In the genomic region with DNA sequence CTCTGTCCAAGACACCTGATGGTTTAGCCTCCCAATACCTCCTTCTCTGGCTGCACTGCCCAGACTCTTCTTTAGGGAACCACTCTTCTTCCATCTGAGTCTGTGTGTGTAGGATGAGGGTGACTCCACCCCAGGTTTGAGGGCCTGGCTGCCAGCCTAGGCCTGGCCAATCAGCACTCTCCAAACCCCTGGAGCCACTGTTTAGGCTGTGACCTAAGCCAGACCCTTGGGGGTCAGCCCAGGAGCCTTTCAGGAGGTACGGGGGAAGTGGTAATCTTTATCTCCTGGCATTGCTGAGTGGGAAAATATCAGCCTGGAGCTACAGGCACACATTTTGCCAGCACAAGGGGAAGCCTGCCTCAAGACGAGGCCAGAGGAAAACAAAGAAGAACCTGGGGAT, we compare ENCODE assay signal across 22 cellular contexts. TPM values are rescaled to one million over a fixed set of nuclear protein-coding genes. Genes with fewer than 3 reads are reported as not detected.
DNase-seq lines count a peak whose midpoint lies in the region; ATAC-seq, FAIRE-seq and TF ChIP-seq lines count a peak whose summit lies in the region.
"Had no signal": no experiment of that assay in that cellular context is flagged by ENCODE, and none has a peak within 500 bp of the region (broad histone marks: within the 10 kb centered on the region; RNA-seq: fewer than 3 reads in every experiment).

No MANE protein-coding gene starts in this region.

- FAIRE-seq in K562 (lab: Jason Lieb, UNC): no peak
- no peak for FAIRE-seq in HTR-8/SVneo (lab: Jason Lieb, UNC)

- in situ Hi-C loops in K562 (cut with MboI): no loop called here

- no peak overlapping the region for H2BK120ac ChIP-seq in neuronal stem cell (ENCODE audit: low read depth, low read length)

- H2AK5ac ChIP-seq in neuronal stem cell (ENCODE audit: low read depth, low read length): no peak overlapping the region

- H4K8ac ChIP-seq in neuronal stem cell (ENCODE audit: low read depth, low read length): no peak overlapping the region

- POLR2A ChIA-PET in K562 (lab: Yijun Ruan, JAX): no interaction called here

- H4K91ac ChIP-seq in neuronal stem cell (ENCODE audit: low read depth, low read length, poor library complexity): no peak overlapping the region

- no peak overlapping the region for H3K14ac ChIP-seq in neuronal stem cell (ENCODE audit: low read length)

- peak overlapping the region; percentile 39 to 81 (median 62) for H3K4me2 ChIP-seq in BLaER1 treated with 17β-estradiol and CSF1 and Interleukin-3, amounts not matched to agents 10 nM and 100 nM
- H3K4me2 ChIP-seq in K562 (ENCODE audit: insufficient read depth, low read length) (no peak overlapping the region), neuronal stem cell (ENCODE audit: insufficient read depth, low read length, poor library complexity, severe bottlenecking) (no peak overlapping the region)

- H3K9ac ChIP-seq in BLaER1 treated with 17β-estradiol and CSF1 and Interleukin-3, amounts not matched to agents 10 nM and 100 nM: peak overlapping the region in 5 of 11 experiments; percentile 3 to 44 (median 36); a peak in 4 of 22 replicates
- no peak overlapping the region for H3K9ac ChIP-seq in HUES48 (ENCODE audit: low read depth, low read length)
- H3K9ac ChIP-seq in K562 (ENCODE audit: insufficient read depth in 1 of 2, low read depth in 2 of 2, low read length in 2 of 2): peak overlapping the region in 1 of 2 experiments; percentile 31; a peak in 1 of 4 replicates
- no peak overlapping the region for H3K9ac ChIP-seq in neuronal stem cell (ENCODE audit: low read depth, low read length, poor library complexity)

- CTCF ChIA-PET in K562 (lab: Yijun Ruan, JAX; ENCODE audit: low intra/inter-chr PET ratio): interaction anchor here (0.5 kb wide), 1 partner anchor 10 kb away, joined by 3 read pairs; no protein-coding TSS in a partner anchor

- H3K9me1 ChIP-seq in K562 (ENCODE audit: control insufficient read depth, insufficient read depth, low read length): no peaks in the 10 kb centered on the region

- no peak for TF ChIP-seq POLR2A in K562 (conservative IDR thresholded peaks at IDR 0.05)

- H2BK12ac ChIP-seq in neuronal stem cell (ENCODE audit: low read length): no peak overlapping the region

- intact Hi-C loops in K562 (cut with micrococcal nuclease): no loop called here

- H3K9me3 ChIP-seq in BLaER1 treated with 17β-estradiol and CSF1 and Interleukin-3, amounts not matched to agents 10 nM and 100 nM (replicated peaks in 1 of 11): peaks cover 22 to 28% (median 24%) of the 10 kb centered on the region in 11 experiments
- H3K9me3 ChIP-seq in HUES48 (ENCODE audit: control insufficient read depth, insufficient read depth, low read length) (peaks cover 3% of the 10 kb centered on the region; the same call in 1 of the 2 replicates), K562 (replicated peaks; ENCODE audit: control insufficient read depth, insufficient read depth, low read depth, low read length) (peaks cover 5% of the 10 kb centered on the region; the same call in 1 of the 2 replicates), neuronal stem cell (replicated peaks in 1 of 2; ENCODE audit: control insufficient read depth in 2 of 2, insufficient read depth in 1 of 2, low read depth in 1 of 2, low read length in 2 of 2) (peaks cover 0 to 16% of the 10 kb centered on the region in 2 donors)
- H3K9me3 ChIP-seq: ovary, testis had no signal

- no peaks in the 10 kb centered on the region for H3K79me2 ChIP-seq in K562 (ENCODE audit: control insufficient read depth, insufficient read depth, low read length)

- H3K4me1 ChIP-seq in BLaER1 treated with 17β-estradiol and CSF1 and Interleukin-3, amounts not matched to agents 10 nM and 100 nM: peaks cover 42 to 52% (median 50%) of the 10 kb centered on the region in 10 experiments
- H3K4me1 ChIP-seq in HUES48 (ENCODE audit: control insufficient read depth, insufficient read depth, low read length): peaks cover 12% of the 10 kb centered on the region; the same call in 1 of the 2 replicates
- H3K4me1 ChIP-seq in K562 (replicated peaks in 1 of 2; ENCODE audit: control insufficient read depth in 2 of 2, insufficient read depth in 2 of 2, low read length in 2 of 2): peaks cover 4 to 5% of the 10 kb centered on the region in 2 experiments; a peak in 3 of 5 replicates
- peaks cover 3 to 7% of the 10 kb centered on the region in 2 donors for H3K4me1 ChIP-seq in neuronal stem cell (ENCODE audit: control insufficient read depth in 2 of 2, insufficient read depth in 1 of 2, low read depth in 1 of 2, low read length in 2 of 2)

- no peak overlapping the region for H2BK15ac ChIP-seq in neuronal stem cell (ENCODE audit: low read length)

- no peak overlapping the region for H3K18ac ChIP-seq in neuronal stem cell (ENCODE audit: low read length)

- TF ChIP-seq CTCF in K562 (IDR thresholded peaks at IDR 0.05 in 2 of 3, conservative IDR thresholded peaks at IDR 0.05 in 1 of 3; ENCODE audit: insufficient read depth in 2 of 3, low read depth in 1 of 3, low read length in 3 of 3): no peak

- BruUV-seq in K562 (replicated peaks; lab: Mats Ljungman, UMichigan): no TSS peak

- ATAC-seq in K562 (peak; percentile 63), GM19351 (IDR thresholded peaks at IDR 0.05; ENCODE audit: unreplicated experiment) (no peak)

- no peak overlapping the region for H3K4me3 ChIP-seq in BLaER1 treated with 17β-estradiol and CSF1 and Interleukin-3, amounts not matched to agents 10 nM and 100 nM
- H3K4me3 ChIP-seq in HUES48 (ENCODE audit: low read depth, low read length): no peak overlapping the region
- H3K4me3 ChIP-seq in K562: no peak overlapping the region
- no peak overlapping the region for H3K4me3 ChIP-seq in neuronal stem cell (ENCODE audit: low read length in 2 of 2)
- H3K4me3 ChIP-seq: ovary, testis had no signal

- H3K23ac ChIP-seq in neuronal stem cell (ENCODE audit: low read depth, low read length, poor library complexity): no peak overlapping the region

- no peaks in the 10 kb centered on the region for H3K79me1 ChIP-seq in neuronal stem cell (ENCODE audit: low read depth, low read length)

- H2BK5ac ChIP-seq in neuronal stem cell (ENCODE audit: low read length): no peak overlapping the region

- no peak for TF ChIP-seq RAD21 in K562 (CRISPR knock-in tag; conservative IDR thresholded peaks at IDR 0.05 in 1 of 2, IDR thresholded peaks at IDR 0.05 in 1 of 2)

- WGBS in K562 (ENCODE audit: insufficient coverage, low coverage, missing lambda C conversion rate): 41% methylated on average over 2 of the region's 2 CpGs
- WGBS in neuronal stem cell (ENCODE audit: extremely low coverage in 2 of 2, insufficient read length in 2 of 2, insufficient replicate concordance in 1 of 2), 2 donors: no CpG with 5 or more reads among the region's 2 CpGs

- H4K20me1 ChIP-seq in BLaER1 treated with 17β-estradiol and CSF1 and Interleukin-3, amounts not matched to agents 10 nM and 100 nM: no peaks in the 10 kb centered on the region
- no peaks in the 10 kb centered on the region for H4K20me1 ChIP-seq in K562 (replicated peaks; ENCODE audit: control insufficient read depth, insufficient read depth, low read length)

- H2AFZ ChIP-seq in K562 (ENCODE audit: low read depth, low read length) (peak overlapping the region; percentile 64), neuronal stem cell (ENCODE audit: low read length) (peak overlapping the region; percentile 70)

- peak; percentile 33 to 60 (median 49) for DNase-seq in K562 (ENCODE audit: extremely low read depth in 1 of 4, low spot score in 3 of 4)
- DNase-seq in neuronal stem cell (ENCODE audit: low spot score): no peak
- DNase-seq in stimulated activated CD4-positive, alpha-beta T cell treated with anti-CD3 and anti-CD28 coated beads, Interleukin-2, amount 100 ng/mL, for 48 hours: no peak
- no peak for DNase-seq in NCI-H128 (lab: John Stamatoyannopoulos, UW; ENCODE audit: unreplicated experiment)
- no peak for DNase-seq in HTR-8/SVneo (ENCODE audit: insufficient read length, low spot score)
- DNase-seq: activated CD4-positive, alpha-beta T cell treated with anti-CD3 and anti-CD28 coated beads, Interleukin-2, amount 50 U/mL, for 48 hours; activated CD8-positive, alpha-beta memory T cell treated with anti-CD3 and anti-CD28 coated beads, Interleukin-2, amount 50 U/mL, for 4 hours; activated naive CD8-positive, alpha-beta T cell treated with anti-CD3 and anti-CD28 coated beads, Interleukin-2, amount 10 ng/mL, durations not matched to agents 7 days and 5 days; CD4-positive, CD25-positive, alpha-beta regulatory T cell; EL; glutamatergic neuron; NCI-H1105 treated with DMSO at 0.1 percent for 48 hours; NCI-H2081; NCI-H345; NCI-H774; ovary; stimulated activated CD4-positive, alpha-beta T cell treated with anti-CD3 and anti-CD28 coated beads, Interleukin-4, amount 100 ng/mL, for 4 hours; stimulated activated naive CD4-positive, alpha-beta T cell treated with Interleukin-2 at 50 U/mL for 16 hours; testis had no signal

- H3K27ac ChIP-seq in BLaER1 treated with 17β-estradiol and CSF1 and Interleukin-3, amounts not matched to agents 10 nM and 100 nM: peak overlapping the region in 8 of 11 experiments; percentile 10 to 49 (median 34); a peak in 8 of 22 replicates
- H3K27ac ChIP-seq in HUES48 (ENCODE audit: low read depth, low read length) (peak overlapping the region; percentile 14), K562 (ENCODE audit: extremely low read depth, low read depth, low read length) (no peak overlapping the region), neuronal stem cell (replicated peaks; ENCODE audit: low read length) (no peak overlapping the region)
- H3K27ac ChIP-seq: ovary, testis had no signal

- peaks cover 0 to 12% (median 0%) of the 10 kb centered on the region in 11 experiments; a peak in 4 of 22 replicates for H3K36me3 ChIP-seq in BLaER1 treated with 17β-estradiol and CSF1 and Interleukin-3, amounts not matched to agents 10 nM and 100 nM
- H3K36me3 ChIP-seq in HUES48 (ENCODE audit: control insufficient read depth, insufficient read depth, low read length): no peaks in the 10 kb centered on the region
- H3K36me3 ChIP-seq in K562 (ENCODE audit: control insufficient read depth, insufficient read depth, low read length): no peaks in the 10 kb centered on the region
- no peaks in the 10 kb centered on the region for H3K36me3 ChIP-seq in neuronal stem cell (replicated peaks in 1 of 2; ENCODE audit: control insufficient read depth in 2 of 2, insufficient read depth in 2 of 2, low read length in 2 of 2)
- H3K36me3 ChIP-seq: ovary had no signal

- no peak overlapping the region for H3K4ac ChIP-seq in neuronal stem cell (ENCODE audit: low read length)

- no peaks in the 10 kb centered on the region for H3K27me3 ChIP-seq in BLaER1 treated with 17β-estradiol and CSF1 and Interleukin-3, amounts not matched to agents 10 nM and 100 nM
- H3K27me3 ChIP-seq in HUES48 (ENCODE audit: control insufficient read depth, insufficient read depth, low read length) (no peaks in the 10 kb centered on the region), K562 (ENCODE audit: control insufficient read depth in 2 of 2, insufficient read depth in 2 of 2, low read length in 2 of 2) (no peaks in the 10 kb centered on the region), neuronal stem cell (ENCODE audit: control insufficient read depth in 3 of 3, insufficient read depth in 3 of 3, low read depth in 1 of 3, low read length in 3 of 3) (no peaks in the 10 kb centered on the region)
- H3K27me3 ChIP-seq: ovary, testis had no signal

- TF ChIP-seq EP300 in K562 (IDR thresholded peaks at IDR 0.05; ENCODE audit: low read length): no peak

RNA-seq across cellular contexts. Expression of a gene that starts 6.2 kb away (rescaled TPM):
- 94.3 and 160 TPM in 2 replicates for total RNA-seq in K562 (2011; cell fraction: chromatin; rRNA removed; ENCODE audit: low replicate concordance)
- 81.7 and 85.4 TPM in 2 replicates for total RNA-seq in K562 (2011; cell fraction: nucleolus; rRNA removed)
- total RNA-seq in K562 (2011; cell fraction: nucleoplasm; rRNA removed): 98.5 and 147 TPM in 2 replicates
- total RNA-seq in K562 (2014; rRNA removed): 20.9 and 38.1 TPM in 2 replicates
- total RNA-seq in K562 (2014; rRNA removed; fragmentation: Illumina TruSeq; extraction: Trizol): 33.5 and 38.8 TPM in 2 replicates
- total RNA-seq in K562 (2015; rRNA removed; fragmentation: Illumina TruSeq; extraction: Trizol): 41.9 and 42.5 TPM in 2 replicates
- 48.0 and 51.3 TPM in 2 replicates for total RNA-seq in K562 (2021)
- 36.4 and 39.2 TPM in 2 replicates for polyA plus RNA-seq in K562 (2011; rRNA removed)
- polyA plus RNA-seq in K562 (2011; cell fraction: cytosol; rRNA removed): 59.9 and 75.2 TPM in 2 replicates
- polyA plus RNA-seq in K562 (2011; cell fraction: nucleus; rRNA removed): 37.4 and 51.3 TPM in 2 replicates
- 49.8 and 50.4 TPM in 2 replicates for polyA plus RNA-seq in K562 (2012)
- 58.0 and 68.4 TPM in 2 replicates for polyA plus RNA-seq in K562 (2014; fragmentation: Illumina TruSeq; extraction: Trizol)
- polyA plus RNA-seq in K562 (2014; fragmentation: Nextera tagmentation; extraction: Ambion mirVana): 10 to 100 TPM in 1 of 2 experiments, 1 to 10 TPM in 1; 5.5 to 11.7 TPM
- polyA plus RNA-seq in K562 (2014; rRNA removed): 32.9 and 45.5 TPM in 2 replicates
- polyA minus RNA-seq in K562 (2011; rRNA and poly(A)+ RNA removed): 42.0 and 52.9 TPM in 2 replicates
- 26.8 and 27.7 TPM in 2 replicates for polyA minus RNA-seq in K562 (2011; cell fraction: cytosol; rRNA and poly(A)+ RNA removed)
- polyA minus RNA-seq in K562 (2011; cell fraction: nucleus; rRNA and poly(A)+ RNA removed): 19.5 and 22.5 TPM in 2 replicates
- polyA plus RNA-seq in neuronal stem cell (2013, experiment 1 of 2): 73.5 TPM
- polyA plus RNA-seq in neuronal stem cell (2013, experiment 2 of 2): 73.3 TPM

RNA-seq across cellular contexts. Expression of a gene that starts 56.8 kb away (rescaled TPM):
- total RNA-seq in K562 (2011; cell fraction: chromatin; rRNA removed; ENCODE audit: low replicate concordance): 11.5 and 24.3 TPM in 2 replicates
- total RNA-seq in K562 (2011; cell fraction: nucleolus; rRNA removed): 32.5 and 33.0 TPM in 2 replicates
- total RNA-seq in K562 (2011; cell fraction: nucleoplasm; rRNA removed): 17.9 and 22.4 TPM in 2 replicates
- total RNA-seq in K562 (2014; rRNA removed) (12.8 and 18.9 TPM in 2 replicates), K562 (2014; rRNA removed; fragmentation: Illumina TruSeq; extraction: Trizol) (5.0 and 7.3 TPM in 2 replicates), K562 (2015; rRNA removed; fragmentation: Illumina TruSeq; extraction: Trizol) (4.4 and 4.8 TPM in 2 replicates), K562 (2021) (14.2 and 17.1 TPM in 2 replicates)
- polyA plus RNA-seq in K562 (2011; rRNA removed) (12.6 and 13.3 TPM in 2 replicates), K562 (2014; fragmentation: Illumina TruSeq; extraction: Trizol) (8.0 and 8.5 TPM in 2 replicates), K562 (2014; fragmentation: Nextera tagmentation; extraction: Ambion mirVana) (1 to 10 TPM; 2.1 to 3.0 TPM), K562 (2014; rRNA removed) (10.1 and 14.1 TPM in 2 replicates)
- polyA plus RNA-seq in K562 (2011; cell fraction: cytosol; rRNA removed): 16.2 and 25.8 TPM in 2 replicates
- polyA plus RNA-seq in K562 (2011; cell fraction: nucleus; rRNA removed): 26.5 and 30.4 TPM in 2 replicates
- polyA plus RNA-seq in K562 (2012): 8.3 and 11.4 TPM in 2 replicates
- 13.6 and 20.8 TPM in 2 replicates for polyA minus RNA-seq in K562 (2011; rRNA and poly(A)+ RNA removed)
- 13.5 and 14.0 TPM in 2 replicates for polyA minus RNA-seq in K562 (2011; cell fraction: cytosol; rRNA and poly(A)+ RNA removed)
- 23.3 and 31.2 TPM in 2 replicates for polyA minus RNA-seq in K562 (2011; cell fraction: nucleus; rRNA and poly(A)+ RNA removed)
- polyA plus RNA-seq in neuronal stem cell (2013, experiment 1 of 2): 10.2 TPM
- polyA plus RNA-seq in neuronal stem cell (2013, experiment 2 of 2): 10.0 TPM

Comparison
In these comparisons a context has a peak if more than half of its experiments do, and no peak if none do; other contexts are left out.
1. H3K27ac ChIP-seq: peak in BLaER1 treated with 17β-estradiol and CSF1 and Interleukin-3, amounts not matched to agents 10 nM and 100 nM (8 of 11) and HUES48 (single experiment); none in K562 (single experiment) and neuronal stem cell (single experiment).
2. H3K4me2 ChIP-seq: peak in BLaER1 treated with 17β-estradiol and CSF1 and Interleukin-3, amounts not matched to agents 10 nM and 100 nM (11 of 11); none in K562 (single experiment) and neuronal stem cell (single experiment).
3. DNase-seq: peak in K562 (4 of 4); none in neuronal stem cell (single experiment), stimulated activated CD4-positive, alpha-beta T cell treated with anti-CD3 and anti-CD28 coated beads, Interleukin-2, amount 100 ng/mL, for 48 hours (0 of 2), NCI-H128 (single experiment) and HTR-8/SVneo (single experiment).